In the genomic region with DNA sequence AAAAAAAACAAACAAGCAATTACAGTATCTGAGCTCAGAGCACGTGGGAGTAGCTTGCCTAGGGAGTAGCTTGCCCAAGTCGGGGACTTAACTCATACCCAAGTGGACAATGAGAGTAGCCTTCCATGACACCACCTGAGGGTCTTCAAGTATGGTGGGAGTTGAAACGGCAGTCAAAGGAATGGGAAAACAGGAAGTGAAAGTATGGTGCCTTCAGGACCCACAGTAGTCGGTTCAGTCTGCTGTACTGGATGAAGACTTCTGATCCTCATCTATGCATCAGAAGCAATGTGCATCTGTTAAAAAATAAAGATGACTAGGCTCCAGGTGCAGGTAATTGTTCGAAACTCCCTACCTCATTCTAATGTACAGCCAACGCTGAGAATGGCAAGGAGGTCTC, we compare ENCODE assay signal across 20 cellular contexts. TPM values are rescaled to one million over a fixed set of nuclear protein-coding genes. Genes with fewer than 3 reads are reported as not detected.
A peak's percentile ranks its signal among the peaks of the same experiment; 100 is the strongest.
DNase-seq lines count a peak whose midpoint lies in the region; ATAC-seq and TF ChIP-seq lines count a peak whose summit lies in the region.
"Had no signal": no experiment of that assay in that cellular context is flagged by ENCODE, and none has a peak within 500 bp of the region (broad histone marks: within the 10 kb centered on the region; RNA-seq: fewer than 3 reads in every experiment).

No MANE protein-coding gene starts in this region.

- H3K9me3 Mint-ChIP-seq in CD4-positive, alpha-beta memory T cell: no peaks in the 10 kb centered on the region
- H3K9me3 Mint-ChIP-seq in memory B cell: no peaks in the 10 kb centered on the region
- H3K9me3 Mint-ChIP-seq: activated naive CD4-positive, alpha-beta T cell treated with anti-CD3 and anti-CD28 coated beads, Interleukin-2, amount 10 ng/mL, durations not matched to agents 7 days and 5 days; H9; T-helper 1 cell treated with Interleukin-12 subunit alpha and Interleukin-12 subunit beta and Interleukin-4 antibody, amounts not matched to agents 30 μg/mL and 1 μg/mL, for 36 hours had no signal

- no peak for TF ChIP-seq POLR2A in gastrocnemius medialis (IDR thresholded peaks at IDR 0.05)

- TF ChIP-seq CTCF in HEK293 (tag by site-specific recombination; IDR thresholded peaks at IDR 0.05) (no peak), OCI-LY3 (IDR thresholded peaks at IDR 0.05; ENCODE audit: low read depth, low read length) (no peak), gastrocnemius medialis (IDR thresholded peaks at IDR 0.05 in 4 of 5, conservative IDR thresholded peaks at IDR 0.05 in 1 of 5) (no peak)

- in situ Hi-C loops in gastrocnemius medialis (cut with MboI; ENCODE audit: low sequenced_read_pairs in 4 of 4): no loop called here

- no peak for DNase-seq in CD4-positive, alpha-beta memory T cell
- DNase-seq in memory B cell (ENCODE audit: low spot score in 2 of 2) (no peak), gastrocnemius medialis (no peak), hippocampal formation (lab: John Stamatoyannopoulos, UW) (no peak), left ventricle myocardium superior (no peak)
- DNase-seq: activated CD4-positive, alpha-beta T cell treated with anti-CD3 and anti-CD28 coated beads for 4 hours; activated naive CD4-positive, alpha-beta T cell treated with anti-CD3 and anti-CD28 coated beads, Interleukin-2, amount 10 ng/mL, durations not matched to agents 7 days and 5 days; colonic mucosa; GDM1; H9; lower lobe of right lung; NCI-H1417 treated with DMSO at 0.1 percent for 48 hours; NCI-H446; posterior cingulate gyrus; transverse colon had no signal

- H3K36me3 Mint-ChIP-seq in CD4-positive, alpha-beta memory T cell: peaks cover 6 to 14% of the 10 kb centered on the region in 2 donors
- peaks cover 10% of the 10 kb centered on the region for H3K36me3 Mint-ChIP-seq in memory B cell

- POLR2A ChIA-PET in CD4-positive, alpha-beta memory T cell (lab: Charles Lee; ENCODE audit: partially characterized antibody): interaction anchor here (0.7 kb wide), 1 partner anchor 74 kb away, joined by 3 read pairs; no protein-coding TSS in a partner anchor
- POLR2A ChIA-PET in HEK293 (lab: Yijun Ruan, JAX): no interaction called here

- H3K27ac ChIP-seq in CD4-positive, alpha-beta memory T cell (ENCODE audit: low read depth, low read length): no peak overlapping the region
- H3K27ac ChIP-seq in HEK293 (ENCODE audit: extremely low read depth, low read depth, low read length) (no peak overlapping the region), OCI-LY3 (ENCODE audit: low read length) (peak overlapping the region; percentile 55), gastrocnemius medialis (no peak overlapping the region)
- H3K27ac ChIP-seq: colonic mucosa, lower lobe of right lung, neural progenitor cell had no signal

- no peak overlapping the region for H3K9ac ChIP-seq in OCI-LY3 (ENCODE audit: low read length)
- H3K9ac ChIP-seq: neural progenitor cell had no signal

- CTCF ChIA-PET in CD4-positive, alpha-beta memory T cell (lab: Charles Lee; ENCODE audit: partially characterized antibody): interaction anchor here (0.6 to 1.4 kb wide), 3 partner anchors 10 to 92 kb away, joined by 3 to 4 read pairs (median 3); no protein-coding TSS in a partner anchor
- CTCF ChIA-PET in HEK293 (lab: Yijun Ruan, JAX): interaction anchor here (0.7 kb wide), 2 partner anchors 162 to 443 kb away, joined by 3 read pairs; no protein-coding TSS in a partner anchor

- H3K4me3 ChIP-seq in CD4-positive, alpha-beta memory T cell (ENCODE audit: low read length in 2 of 2): no peak overlapping the region
- H3K4me3 ChIP-seq in HEK293 (ENCODE audit: low read depth, low read length) (no peak overlapping the region), OCI-LY3 (ENCODE audit: low read length) (0 out of 2 replicates have a peak overlapping the region, but pooled peaks have one; percentile 6), gastrocnemius medialis (no peak overlapping the region)
- H3K4me3 ChIP-seq: colonic mucosa, lower lobe of right lung, neural progenitor cell, transverse colon had no signal

- H3K4me3 Mint-ChIP-seq in CD4-positive, alpha-beta memory T cell: peak overlapping the region in 2 of 8 donors; percentile 26 to 28
- H3K4me3 Mint-ChIP-seq in memory B cell: peak overlapping the region; percentile 67
- H3K4me3 Mint-ChIP-seq: activated naive CD4-positive, alpha-beta T cell treated with anti-CD3 and anti-CD28 coated beads, Interleukin-2, amount 10 ng/mL, durations not matched to agents 7 days and 5 days; H9; neural progenitor cell; T-helper 1 cell treated with Interleukin-12 subunit alpha and Interleukin-12 subunit beta and Interleukin-4 antibody, amounts not matched to agents 30 μg/mL and 1 μg/mL, for 36 hours had no signal

- H3K27me3 ChIP-seq in CD4-positive, alpha-beta memory T cell (ENCODE audit: insufficient read depth, low read length): no peaks in the 10 kb centered on the region
- no peaks in the 10 kb centered on the region for H3K27me3 ChIP-seq in OCI-LY3 (ENCODE audit: low read depth, low read length)
- H3K27me3 ChIP-seq in gastrocnemius medialis: no peaks in the 10 kb centered on the region
- H3K27me3 ChIP-seq: colonic mucosa, neural progenitor cell, transverse colon had no signal

- peak overlapping the region in 6 of 7 donors; percentile 13 to 80 (median 62) for H3K27ac Mint-ChIP-seq in CD4-positive, alpha-beta memory T cell
- peak overlapping the region; percentile 78 for H3K27ac Mint-ChIP-seq in memory B cell
- H3K27ac Mint-ChIP-seq: activated naive CD4-positive, alpha-beta T cell treated with anti-CD3 and anti-CD28 coated beads, Interleukin-2, amount 10 ng/mL, durations not matched to agents 7 days and 5 days; neural progenitor cell had no signal

- intact Hi-C loops in CD4-positive, alpha-beta memory T cell (cut with micrococcal nuclease): no loop called here
- intact Hi-C loops in gastrocnemius medialis (cut with DNase I; ENCODE audit: low total_unique reads) (no loop called here), left ventricle myocardium superior (cut with micrococcal nuclease) (no loop called here)

- H3K9me3 ChIP-seq in CD4-positive, alpha-beta memory T cell (ENCODE audit: control insufficient read depth in 1 of 2, low read length in 2 of 2): no peaks in the 10 kb centered on the region
- H3K9me3 ChIP-seq in HEK293 (ENCODE audit: control insufficient read depth, insufficient read depth, low read depth, low read length): no peaks in the 10 kb centered on the region
- H3K9me3 ChIP-seq in OCI-LY3 (ENCODE audit: insufficient read depth, low read length): no peaks in the 10 kb centered on the region
- H3K9me3 ChIP-seq in gastrocnemius medialis: no peaks in the 10 kb centered on the region
- H3K9me3 ChIP-seq: colonic mucosa, lower lobe of right lung, transverse colon had no signal

- H3K27me3 Mint-ChIP-seq in CD4-positive, alpha-beta memory T cell: no peaks in the 10 kb centered on the region
- no peaks in the 10 kb centered on the region for H3K27me3 Mint-ChIP-seq in memory B cell
- H3K27me3 Mint-ChIP-seq: activated naive CD4-positive, alpha-beta T cell treated with anti-CD3 and anti-CD28 coated beads, Interleukin-2, amount 10 ng/mL, durations not matched to agents 7 days and 5 days had no signal

- peaks cover 100% of the 10 kb centered on the region for H3K79me2 ChIP-seq in OCI-LY3 (ENCODE audit: low read length)

- peaks cover 99% of the 10 kb centered on the region for H4K20me1 ChIP-seq in OCI-LY3 (ENCODE audit: insufficient read depth, low read length)

- H2AFZ ChIP-seq in OCI-LY3 (ENCODE audit: low read depth, low read length): no peak overlapping the region
- H2AFZ ChIP-seq: neural progenitor cell had no signal

- ATAC-seq in memory B cell (ENCODE audit: low read depth) (peak; percentile 25), gastrocnemius medialis (no peak), left ventricle myocardium superior (no peak)
- ATAC-seq: lower lobe of right lung, sciatic nerve had no signal

- H3K36me3 ChIP-seq in CD4-positive, alpha-beta memory T cell (ENCODE audit: insufficient read depth, low read length): no peaks in the 10 kb centered on the region
- H3K36me3 ChIP-seq in HEK293 (ENCODE audit: control insufficient read depth in 2 of 2, insufficient read depth in 1 of 2, low read length in 2 of 2): no peaks in the 10 kb centered on the region
- peaks cover 35% of the 10 kb centered on the region for H3K36me3 ChIP-seq in OCI-LY3 (replicated peaks; ENCODE audit: low read depth, low read length)
- no peaks in the 10 kb centered on the region for H3K36me3 ChIP-seq in gastrocnemius medialis
- H3K36me3 ChIP-seq: colonic mucosa, lower lobe of right lung, neural progenitor cell, transverse colon had no signal

- H3K4me1 Mint-ChIP-seq in CD4-positive, alpha-beta memory T cell: peaks cover 79 to 95% (median 85%) of the 10 kb centered on the region in 4 donors
- H3K4me1 Mint-ChIP-seq in memory B cell: peaks cover 81% of the 10 kb centered on the region

- H3K4me1 ChIP-seq in CD4-positive, alpha-beta memory T cell (ENCODE audit: insufficient read depth, low read length): peaks cover 98% of the 10 kb centered on the region
- H3K4me1 ChIP-seq in HEK293 (ENCODE audit: control insufficient read depth, insufficient read depth, low read length): peaks cover 6% of the 10 kb centered on the region; the same call in 1 of the 2 replicates
- peaks cover 98% of the 10 kb centered on the region for H3K4me1 ChIP-seq in OCI-LY3 (ENCODE audit: low read length)
- H3K4me1 ChIP-seq in gastrocnemius medialis: peaks cover 60 to 66% of the 10 kb centered on the region in 2 donors
- H3K4me1 ChIP-seq: colonic mucosa had no signal

- H3K4me2 ChIP-seq in OCI-LY3 (ENCODE audit: low read length): peak overlapping the region; percentile 95
- H3K4me2 ChIP-seq: neural progenitor cell had no signal

TF ChIP-seq in HEK293, 187 proteins besides CTCF, POLR2A, EP300 and RAD21:
- 0 out of 2 replicates have a peak, but pooled peaks have one; percentile 7 for TF ChIP-seq ZFHX2 (tag by site-specific recombination; conservative IDR thresholded peaks at IDR 0.05)
- TF ChIP-seq ZXDB (tag by site-specific recombination; IDR thresholded peaks at IDR 0.05): no peak

RNA-seq across cellular contexts. Expression of a gene that starts 10.5 kb away (rescaled TPM):
- total RNA-seq in CD4-positive, alpha-beta memory T cell: 10 to 100 TPM; 91.0 to 98.7 TPM
- polyA plus RNA-seq in CD4-positive, alpha-beta memory T cell: 10 to 100 TPM; 43.0 to 90.4 TPM
- total RNA-seq in gastrocnemius medialis (10 to 100 TPM; 17.3 to 27.9 (median 26.5) TPM), left ventricle myocardium superior (23.4 TPM)
